Comparison of ENCODE assay signal across 8 cellular contexts in genomic region chr20:20713244-20713765, GRCh38. TPM values are rescaled to one million over a fixed set of nuclear protein-coding genes. Genes with fewer than 3 reads are reported as not detected.
DNase-seq lines count a peak whose midpoint lies in the region; ATAC-seq and TF ChIP-seq lines count a peak whose summit lies in the region.

No MANE protein-coding gene starts in this region.

- H3K4me3 ChIP-seq in right cardiac atrium (ENCODE audit: low read length) (peak overlapping the region; percentile 30), spleen (peak overlapping the region; percentile 70 to 97 (median 82))

- H3K27ac ChIP-seq in right cardiac atrium (ENCODE audit: low read length) = peak overlapping the region; percentile 81
- peak overlapping the region; percentile 95 to 99 (median 98) for H3K27ac ChIP-seq in spleen

- peak overlapping the region; percentile 90 for H3K4me3 Mint-ChIP-seq in activated CD8-positive, alpha-beta T cell treated with anti-CD3 and anti-CD28 coated beads for 36 hours

- H3K9me3 ChIP-seq in right cardiac atrium (ENCODE audit: control insufficient read depth, low read length) = no peaks in the 10 kb centered on the region
- no peaks in the 10 kb centered on the region for H3K9me3 ChIP-seq in spleen

- no peak for TF ChIP-seq CTCF in activated CD8-positive, alpha-beta T cell treated with anti-CD3 and anti-CD28 coated beads for 36 hours (IDR thresholded peaks at IDR 0.05)
- no peak for TF ChIP-seq CTCF in spleen (IDR thresholded peaks at IDR 0.05 in 8 of 11, conservative IDR thresholded peaks at IDR 0.05 in 3 of 11)

- H3K36me3 Mint-ChIP-seq in activated CD8-positive, alpha-beta T cell treated with anti-CD3 and anti-CD28 coated beads for 36 hours (ENCODE audit: low read depth) = peaks cover 10% of the 10 kb centered on the region

- POLR2A ChIA-PET in activated CD8-positive, alpha-beta T cell treated with anti-CD3 and anti-CD28 coated beads for 36 hours (lab: Charles Lee) = interaction anchor here (0.7 kb wide), 2 partner anchors 13 to 34 kb away, joined by 3 read pairs; no protein-coding TSS in a partner anchor

- peaks cover 1% of the 10 kb centered on the region for H3K27me3 Mint-ChIP-seq in activated CD8-positive, alpha-beta T cell treated with anti-CD3 and anti-CD28 coated beads for 36 hours

- TF ChIP-seq POLR2A in spleen (IDR thresholded peaks at IDR 0.05) = no peak

- WGBS in right cardiac atrium = 48% methylated on average over 15 of the region's 15 CpGs
- WGBS in spleen, 5 donors = 57 to 62% (median 58%) methylated on average over 15 of the region's 15 CpGs

- H3K9me3 Mint-ChIP-seq in activated CD8-positive, alpha-beta T cell treated with anti-CD3 and anti-CD28 coated beads for 36 hours = no peaks in the 10 kb centered on the region

- H3K27me3 ChIP-seq in right cardiac atrium (ENCODE audit: control insufficient read depth, insufficient read depth) (no peaks in the 10 kb centered on the region), spleen (replicated peaks in 1 of 7) (no peaks in the 10 kb centered on the region)

- peaks cover 30% of the 10 kb centered on the region for H3K4me1 Mint-ChIP-seq in activated CD8-positive, alpha-beta T cell treated with anti-CD3 and anti-CD28 coated beads for 36 hours (ENCODE audit: low read depth)

- ATAC-seq in activated CD8-positive, alpha-beta T cell treated with anti-CD3 and anti-CD28 coated beads for 36 hours = no peak
- ATAC-seq in right cardiac atrium (peak in 1 of 2 donors; percentile 23), HG03378 (IDR thresholded peaks at IDR 0.05; ENCODE audit: unreplicated experiment) (no peak)

- H3K27ac Mint-ChIP-seq in activated CD8-positive, alpha-beta T cell treated with anti-CD3 and anti-CD28 coated beads for 36 hours = peak overlapping the region; percentile 86

- DNase-seq in NCI-H748 (lab: John Stamatoyannopoulos, UW; ENCODE audit: unreplicated experiment) (peak; percentile 50), NCI-H748 treated with DMSO at 0.1 percent for 48 hours (lab: John Stamatoyannopoulos, UW) (no peak), right cardiac atrium (peak; percentile 12 to 66 (median 59)), spleen (peak; percentile 89), HK-2 (ENCODE audit: unreplicated experiment) (no peak)
- no peak for DNase-seq in activated CD8-positive, alpha-beta T cell treated with anti-CD3 and anti-CD28 coated beads for 36 hours
- DNase-seq in effector CD4-positive, alpha-beta T cell = no peak

- intact Hi-C loops in activated CD8-positive, alpha-beta T cell treated with anti-CD3 and anti-CD28 coated beads for 36 hours (cut with micrococcal nuclease) = no loop called here
- intact Hi-C loops in right cardiac atrium (cut with DNase I) (loop anchor here in 1 of 4 donors (10.0 kb wide), 1 partner anchor 61 kb away; no protein-coding TSS in a partner anchor), spleen (cut with DNase I; ENCODE audit: low total_unique reads) (no loop called here)

- peaks cover 0 to 4% (median 0%) of the 10 kb centered on the region in 6 donors for H3K36me3 ChIP-seq in spleen

- CTCF ChIA-PET in activated CD8-positive, alpha-beta T cell treated with anti-CD3 and anti-CD28 coated beads for 36 hours (lab: Charles Lee) = interaction anchor here (1.2 kb wide), 1 partner anchor 52 kb away, joined by 4 read pairs; no protein-coding TSS in a partner anchor

- H3K4me1 ChIP-seq in right cardiac atrium (ENCODE audit: control insufficient read depth, insufficient read depth, low read length) (peaks cover 7% of the 10 kb centered on the region), spleen (peaks cover 14 to 42% (median 28%) of the 10 kb centered on the region in 6 donors)

RNA-seq across cellular contexts. Expression of gene RALGAPA2, which starts 0.9 kb away (rescaled TPM):
- 10 to 100 TPM; 14.3 to 17.2 TPM for total RNA-seq in activated CD8-positive, alpha-beta T cell treated with anti-CD3 and anti-CD28 coated beads for 36 hours
- 10 to 100 TPM; 24.3 to 32.1 (median 26.6) TPM for total RNA-seq in right cardiac atrium
- polyA plus RNA-seq in right cardiac atrium = 7.2 TPM
- 10 to 100 TPM; 27.0 to 55.2 (median 35.5) TPM for total RNA-seq in spleen
- 1 to 10 TPM; 1.2 to 3.0 (median 1.8) TPM for polyA plus RNA-seq in spleen

Comparison
In these comparisons a context has a peak if more than half of its experiments do, and no peak if none do; other contexts are left out.
1. DNase-seq: peak in NCI-H748 (single experiment), right cardiac atrium (3 of 3) and spleen (single experiment); none in NCI-H748 treated with DMSO at 0.1 percent for 48 hours (single experiment), activated CD8-positive, alpha-beta T cell treated with anti-CD3 and anti-CD28 coated beads for 36 hours (single experiment), effector CD4-positive, alpha-beta T cell (single experiment) and HK-2 (single experiment).